In the genomic region with DNA sequence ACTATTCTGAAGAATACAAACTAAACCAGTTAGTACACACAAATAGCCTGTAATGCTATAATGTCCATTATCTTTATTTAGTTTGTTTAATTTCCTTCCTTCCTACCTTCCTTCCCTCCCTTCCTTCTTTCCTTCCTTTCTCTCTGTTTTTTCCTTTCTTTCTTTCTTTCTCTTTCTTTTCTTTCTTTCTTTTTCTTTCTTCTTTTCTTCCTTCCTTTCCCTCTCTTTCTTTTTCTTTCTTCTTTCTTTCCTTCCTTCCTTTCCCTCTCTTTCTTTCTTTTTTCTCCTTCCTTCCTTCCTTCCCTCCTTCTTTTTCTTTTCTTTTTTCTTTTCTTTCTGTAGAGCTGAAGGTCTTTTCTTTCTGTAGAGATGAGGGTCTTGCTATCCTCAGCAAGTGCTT, we compare ENCODE assay signal across 22 cellular contexts.
"Had no signal": no experiment of that assay in that cellular context is flagged by ENCODE, and none has a peak within 500 bp of the region (broad histone marks: within the 10 kb centered on the region; RNA-seq: fewer than 3 reads in every experiment).

No MANE protein-coding gene starts in this region.

- ATAC-seq: activated CD4-positive, alpha-beta T cell treated with anti-CD3 and anti-CD28 coated beads for 36 hours; gastroesophageal sphincter had no signal

- FAIRE-seq: TTC549 had no signal

- H3K27ac ChIP-seq: coronary artery, esophagus squamous epithelium, gastroesophageal sphincter, left ventricle myocardium inferior, sigmoid colon, spleen, testis, upper lobe of left lung had no signal

- DNase-seq: activated CD4-positive, alpha-beta T cell treated with anti-CD3 and anti-CD28 coated beads for 36 hours; activated CD4-positive, alpha-beta T cell treated with anti-CD3 and anti-CD28 coated beads, Interleukin-2, amount 50 U/mL, for 4 hours; activated naive CD4-positive, alpha-beta T cell treated with Interleukin-2 at 50 U/mL for 16 hours; activated T-cell treated with anti-CD3 and anti-CD28 coated beads, Interleukin-2, amount 50 U/mL, for 48 hours; anterior cingulate cortex; esophagus squamous epithelium; head of caudate nucleus; hypothalamus; left ventricle myocardium inferior; midbrain; occipital lobe; posterior cingulate gyrus; sigmoid colon; spleen; stimulated activated CD4-positive, alpha-beta T cell treated with anti-CD3 and anti-CD28 coated beads, Interleukin-4, amount 100 ng/mL, for 1 hour; stimulated activated naive CD4-positive, alpha-beta T cell; T-helper 1 cell; testis; upper lobe of left lung had no signal

- H3K4me1 Mint-ChIP-seq: activated CD4-positive, alpha-beta T cell treated with anti-CD3 and anti-CD28 coated beads for 36 hours had no signal

- H3K4me3 Mint-ChIP-seq: activated CD4-positive, alpha-beta T cell treated with anti-CD3 and anti-CD28 coated beads for 36 hours had no signal

- H3K27me3 ChIP-seq: esophagus squamous epithelium, gastroesophageal sphincter, sigmoid colon, spleen, testis, upper lobe of left lung had no signal

- H3K9me3 ChIP-seq: esophagus squamous epithelium, gastroesophageal sphincter, left ventricle myocardium inferior, sigmoid colon, testis, upper lobe of left lung had no signal

- H3K36me3 ChIP-seq: esophagus squamous epithelium, gastroesophageal sphincter, left ventricle myocardium inferior, sigmoid colon, spleen, upper lobe of left lung had no signal

- H3K4me1 ChIP-seq: spleen, testis, upper lobe of left lung had no signal

- H3K4me3 ChIP-seq: coronary artery, esophagus squamous epithelium, gastroesophageal sphincter, left ventricle myocardium inferior, sigmoid colon, spleen, testis, upper lobe of left lung had no signal

- H3K27ac Mint-ChIP-seq: activated CD4-positive, alpha-beta T cell treated with anti-CD3 and anti-CD28 coated beads for 36 hours had no signal
